ENCODE assay signal across 13 cellular contexts in the genomic region with DNA sequence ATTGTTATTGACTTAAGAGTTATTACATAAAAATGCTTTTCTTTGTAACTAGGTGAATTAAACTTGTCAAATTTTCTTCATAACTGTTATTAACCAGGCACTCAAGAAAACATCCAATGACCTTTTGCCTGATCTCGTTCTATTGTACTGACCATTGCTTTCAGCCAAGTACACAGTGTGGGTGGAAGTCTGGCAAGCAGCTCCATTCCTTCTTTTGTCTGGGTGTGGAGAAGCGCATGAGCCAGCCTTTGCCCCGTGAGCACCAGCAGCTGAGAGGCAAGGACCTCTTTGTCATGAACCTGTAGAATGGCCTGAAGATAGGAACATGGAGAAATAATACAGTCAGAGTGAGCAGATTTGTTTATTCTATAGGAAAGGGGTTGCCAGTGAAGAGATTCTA. TPM values are rescaled to one million over a fixed set of nuclear protein-coding genes. Genes with fewer than 3 reads are reported as not detected.
DNase-seq lines count a peak whose midpoint lies in the region; ATAC-seq, FAIRE-seq and TF ChIP-seq lines count a peak whose summit lies in the region.
"Had no signal": no experiment of that assay in that cellular context is flagged by ENCODE, and none has a peak within 500 bp of the region (broad histone marks: within the 10 kb centered on the region; RNA-seq: fewer than 3 reads in every experiment).

No MANE protein-coding gene starts in this region.

- no peaks in the 10 kb centered on the region for H3K9me3 Mint-ChIP-seq in activated T-helper 1 cell treated with anti-CD3 and anti-CD28 coated beads, Interleukin-12 subunit alpha, Interleukin-12 subunit beta, Interleukin-2, Interleukin-4 antibody, amounts not matched to agents 30 ng/mL and 10 ng/mL and 1 ng/mL, durations not matched to agents 14 hours and 24 hours and 36 hours

- peaks cover 22% of the 10 kb centered on the region for H3K36me3 Mint-ChIP-seq in activated T-helper 1 cell treated with anti-CD3 and anti-CD28 coated beads, Interleukin-12 subunit alpha, Interleukin-12 subunit beta, Interleukin-2, Interleukin-4 antibody, amounts not matched to agents 30 ng/mL and 10 ng/mL and 1 ng/mL, durations not matched to agents 14 hours and 24 hours and 36 hours (ENCODE audit: low read depth)

- peak; percentile 92 for ATAC-seq in left ventricle myocardium superior

- H3K4me3 ChIP-seq in cardiac fibroblast (replicated peaks in 1 of 2; ENCODE audit: low read depth in 2 of 2, low read length in 2 of 2) (no peak overlapping the region), skeletal muscle cell (ENCODE audit: low read depth, low read length) (no peak overlapping the region)

- intact Hi-C loops in left ventricle myocardium superior (cut with micrococcal nuclease): no loop called here
- intact Hi-C loops in activated T-helper 1 cell treated with anti-CD3 and anti-CD28 coated beads, Interleukin-12 subunit alpha, Interleukin-12 subunit beta, Interleukin-2, Interleukin-4 antibody, amounts not matched to agents 30 ng/mL and 10 ng/mL and 1 ng/mL, durations not matched to agents 14 hours and 24 hours and 36 hours (cut with micrococcal nuclease): no loop called here

- H3K4me3 Mint-ChIP-seq in activated T-helper 1 cell treated with anti-CD3 and anti-CD28 coated beads, Interleukin-12 subunit alpha, Interleukin-12 subunit beta, Interleukin-2, Interleukin-4 antibody, amounts not matched to agents 30 ng/mL and 10 ng/mL and 1 ng/mL, durations not matched to agents 14 hours and 24 hours and 36 hours: no peak overlapping the region

- no peak overlapping the region for H3K27ac Mint-ChIP-seq in activated T-helper 1 cell treated with anti-CD3 and anti-CD28 coated beads, Interleukin-12 subunit alpha, Interleukin-12 subunit beta, Interleukin-2, Interleukin-4 antibody, amounts not matched to agents 30 ng/mL and 10 ng/mL and 1 ng/mL, durations not matched to agents 14 hours and 24 hours and 36 hours

- H3K27me3 Mint-ChIP-seq in activated T-helper 1 cell treated with anti-CD3 and anti-CD28 coated beads, Interleukin-12 subunit alpha, Interleukin-12 subunit beta, Interleukin-2, Interleukin-4 antibody, amounts not matched to agents 30 ng/mL and 10 ng/mL and 1 ng/mL, durations not matched to agents 14 hours and 24 hours and 36 hours (ENCODE audit: insufficient read depth): no peaks in the 10 kb centered on the region

- peak; percentile 11 for FAIRE-seq in GM19239 (lab: Jason Lieb, UNC)

- DNase-seq in GM19239 (ENCODE audit: insufficient read length, low spot score): no peak
- DNase-seq in cardiac fibroblast (ENCODE audit: low read depth in 2 of 2): peak; percentile 56 to 80
- DNase-seq in left ventricle myocardium superior: peak; percentile 45
- peak; percentile 13 for DNase-seq in skeletal muscle cell (ENCODE audit: low read depth)
- no peak for DNase-seq in activated T-helper 1 cell treated with anti-CD3 and anti-CD28 coated beads, Interleukin-12 subunit alpha, Interleukin-12 subunit beta, Interleukin-2, Interleukin-4 antibody, amounts not matched to agents 30 ng/mL and 10 ng/mL and 1 ng/mL, durations not matched to agents 14 hours and 24 hours and 36 hours (ENCODE audit: low spot score)
- no peak for DNase-seq in DMS79 (lab: John Stamatoyannopoulos, UW)
- no peak for DNase-seq in stimulated activated CD4-positive, alpha-beta T cell treated with anti-CD3 and anti-CD28 coated beads, Interleukin-4, amount 100 ng/mL, for 4 hours
- no peak for DNase-seq in activated CD8-positive, alpha-beta memory T cell treated with anti-CD3 and anti-CD28 coated beads, Interleukin-2, amount 50 U/mL, for 48 hours
- DNase-seq: activated CD8-positive, alpha-beta memory T cell treated with anti-CD3 and anti-CD28 coated beads for 24 hours; Caco-2; NCI-H748 treated with DMSO at 0.1 percent for 48 hours; SK-N-SH; stimulated activated naive CD4-positive, alpha-beta T cell had no signal

- peaks cover 3% of the 10 kb centered on the region for H3K4me1 Mint-ChIP-seq in activated T-helper 1 cell treated with anti-CD3 and anti-CD28 coated beads, Interleukin-12 subunit alpha, Interleukin-12 subunit beta, Interleukin-2, Interleukin-4 antibody, amounts not matched to agents 30 ng/mL and 10 ng/mL and 1 ng/mL, durations not matched to agents 14 hours and 24 hours and 36 hours (ENCODE audit: low read depth)

- no peak for TF ChIP-seq CTCF in cardiac fibroblast (IDR thresholded peaks at IDR 0.05; ENCODE audit: low read depth, low read length)

RNA-seq across cellular contexts. Expression of gene IARS2, which starts 57.5 kb away (rescaled TPM):
- total RNA-seq in left ventricle myocardium superior: 92.0 TPM
- total RNA-seq in activated T-helper 1 cell treated with anti-CD3 and anti-CD28 coated beads, Interleukin-12 subunit alpha, Interleukin-12 subunit beta, Interleukin-2, Interleukin-4 antibody, amounts not matched to agents 30 ng/mL and 10 ng/mL and 1 ng/mL, durations not matched to agents 14 hours and 24 hours and 36 hours: 72.8 and 74.7 TPM in 2 replicates

Comparison
In these comparisons a context has a peak if more than half of its experiments do, and no peak if none do; other contexts are left out.
1. DNase-seq: peak in cardiac fibroblast (2 of 2), left ventricle myocardium superior (single experiment) and skeletal muscle cell (single experiment); none in GM19239 (single experiment), activated T-helper 1 cell treated with anti-CD3 and anti-CD28 coated beads, Interleukin-12 subunit alpha, Interleukin-12 subunit beta, Interleukin-2, Interleukin-4 antibody, amounts not matched to agents 30 ng/mL and 10 ng/mL and 1 ng/mL, durations not matched to agents 14 hours and 24 hours and 36 hours (single experiment), DMS79 (single experiment), stimulated activated CD4-positive, alpha-beta T cell treated with anti-CD3 and anti-CD28 coated beads, Interleukin-4, amount 100 ng/mL, for 4 hours (0 of 2) and activated CD8-positive, alpha-beta memory T cell treated with anti-CD3 and anti-CD28 coated beads, Interleukin-2, amount 50 U/mL, for 48 hours (single experiment).